2 cellular contexts compared by ENCODE assay signal in the genomic region with DNA sequence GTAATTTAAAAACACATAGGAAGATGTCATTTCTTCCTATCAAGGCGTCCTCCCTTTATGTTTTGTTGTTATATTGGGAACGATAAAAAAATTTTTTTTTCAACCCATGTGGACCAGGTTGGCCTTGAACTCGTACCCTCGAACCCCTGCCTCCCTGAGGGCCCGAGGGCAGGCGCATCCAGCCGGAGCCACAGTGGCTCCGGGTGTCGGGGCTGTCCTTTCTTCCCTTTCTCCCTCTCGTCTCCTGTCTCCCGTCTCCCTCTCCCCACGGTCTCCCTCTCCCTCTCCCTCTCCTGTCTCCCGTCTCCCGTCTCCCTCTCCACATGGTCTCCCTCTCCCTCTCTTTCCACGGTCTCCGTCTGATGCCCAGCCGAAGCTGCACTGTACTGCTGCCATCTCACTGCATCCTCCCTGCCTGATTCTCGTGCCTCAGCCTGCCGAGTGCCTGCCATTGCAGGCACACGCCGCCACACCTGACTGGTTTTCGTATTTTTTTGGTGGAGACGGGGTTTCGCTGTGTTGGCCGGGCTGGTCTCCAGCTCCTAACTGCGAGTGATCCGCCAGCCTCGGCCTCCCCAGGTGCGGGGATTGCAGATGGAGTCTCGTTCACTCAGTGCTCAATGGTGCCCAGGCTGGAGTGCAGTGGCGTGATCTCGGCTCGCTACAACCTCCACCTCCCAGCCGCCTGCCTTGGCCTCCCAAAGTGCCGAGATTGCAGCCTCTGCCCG. TPM values are rescaled to one million over a fixed set of nuclear protein-coding genes. Genes with fewer than 3 reads are reported as not detected.
"Had no signal": no experiment of that assay in that cellular context is flagged by ENCODE, and none has a peak within 500 bp of the region (broad histone marks: within the 10 kb centered on the region; RNA-seq: fewer than 3 reads in every experiment).

No MANE protein-coding gene starts in this region.

RNA-seq across cellular contexts. Expression of a gene that starts 22.8 kb away (rescaled TPM):
- total RNA-seq: G401, GM12878 had no signal
- polyA plus RNA-seq: GM12878 had no signal
